9 cellular contexts compared by ENCODE assay signal in genomic region chr12:70590051-70590450, GRCh38. TPM values are rescaled to one million over a fixed set of nuclear protein-coding genes. Genes with fewer than 3 reads are reported as not detected.
A peak's percentile ranks its signal among the peaks of the same experiment; 100 is the strongest.
DNase-seq lines count a peak whose midpoint lies in the region; ATAC-seq and TF ChIP-seq lines count a peak whose summit lies in the region.
"Had no signal": no experiment of that assay in that cellular context is flagged by ENCODE, and none has a peak within 500 bp of the region (broad histone marks: within the 10 kb centered on the region; RNA-seq: fewer than 3 reads in every experiment).

No MANE protein-coding gene starts in this region.

- H3K9me3 Mint-ChIP-seq in CD4-positive, CD25-positive, alpha-beta regulatory T cell: peaks cover 0 to 4% (median 0%) of the 10 kb centered on the region in 7 donors
- no peaks in the 10 kb centered on the region for H3K9me3 Mint-ChIP-seq in natural killer cell treated with Interleukin-12 subunit alpha and Interleukin-12 subunit beta and Interleukin-15 and Interleukin-18, amount 100 ng/mL, for 72 hours
- no peaks in the 10 kb centered on the region for H3K9me3 Mint-ChIP-seq in stimulated activated naive CD8-positive, alpha-beta T cell treated with anti-CD3 and anti-CD28 coated beads, Interleukin-15, amount 100 ng/mL, for 72 hours
- H3K9me3 Mint-ChIP-seq: T-helper 1 cell treated with Interleukin-12 subunit alpha and Interleukin-12 subunit beta and Interleukin-4 antibody, amounts not matched to agents 30 μg/mL and 1 μg/mL, for 36 hours had no signal

- H3K36me3 Mint-ChIP-seq in CD4-positive, CD25-positive, alpha-beta regulatory T cell: no peaks in the 10 kb centered on the region
- H3K36me3 Mint-ChIP-seq in natural killer cell treated with Interleukin-12 subunit alpha and Interleukin-12 subunit beta and Interleukin-15 and Interleukin-18, amount 100 ng/mL, for 72 hours: no peaks in the 10 kb centered on the region

- no peak for TF ChIP-seq POLR2A in esophagus squamous epithelium (IDR thresholded peaks at IDR 0.05)

- H3K9me3 ChIP-seq in CD4-positive, CD25-positive, alpha-beta regulatory T cell (ENCODE audit: control insufficient read depth in 2 of 2, low read length in 2 of 2): no peaks in the 10 kb centered on the region
- no peaks in the 10 kb centered on the region for H3K9me3 ChIP-seq in esophagus squamous epithelium

- no peaks in the 10 kb centered on the region for H3K4me1 Mint-ChIP-seq in CD4-positive, CD25-positive, alpha-beta regulatory T cell
- peaks cover 0 to 3% of the 10 kb centered on the region in 2 donors for H3K4me1 Mint-ChIP-seq in natural killer cell treated with Interleukin-12 subunit alpha and Interleukin-12 subunit beta and Interleukin-15 and Interleukin-18, amount 100 ng/mL, for 72 hours (ENCODE audit: low read depth in 2 of 2)
- no peaks in the 10 kb centered on the region for H3K4me1 Mint-ChIP-seq in stimulated activated naive CD8-positive, alpha-beta T cell treated with anti-CD3 and anti-CD28 coated beads, Interleukin-15, amount 100 ng/mL, for 72 hours

- H3K27ac Mint-ChIP-seq in CD4-positive, CD25-positive, alpha-beta regulatory T cell: no peak overlapping the region
- H3K27ac Mint-ChIP-seq in natural killer cell treated with Interleukin-12 subunit alpha and Interleukin-12 subunit beta and Interleukin-15 and Interleukin-18, amount 100 ng/mL, for 72 hours: no peak overlapping the region
- no peak overlapping the region for H3K27ac Mint-ChIP-seq in stimulated activated naive CD8-positive, alpha-beta T cell treated with anti-CD3 and anti-CD28 coated beads, Interleukin-15, amount 100 ng/mL, for 72 hours
- H3K27ac Mint-ChIP-seq: T-helper 1 cell treated with Interleukin-12 subunit alpha and Interleukin-12 subunit beta and Interleukin-4 antibody, amounts not matched to agents 30 μg/mL and 1 μg/mL, for 36 hours had no signal

- H3K36me3 ChIP-seq in CD4-positive, CD25-positive, alpha-beta regulatory T cell (ENCODE audit: control insufficient read depth, insufficient read depth, low read length): no peaks in the 10 kb centered on the region
- H3K36me3 ChIP-seq in esophagus squamous epithelium: no peaks in the 10 kb centered on the region

- no peak overlapping the region for H3K4me3 Mint-ChIP-seq in CD4-positive, CD25-positive, alpha-beta regulatory T cell
- no peak overlapping the region for H3K4me3 Mint-ChIP-seq in natural killer cell treated with Interleukin-12 subunit alpha and Interleukin-12 subunit beta and Interleukin-15 and Interleukin-18, amount 100 ng/mL, for 72 hours
- H3K4me3 Mint-ChIP-seq in stimulated activated naive CD8-positive, alpha-beta T cell treated with anti-CD3 and anti-CD28 coated beads, Interleukin-15, amount 100 ng/mL, for 72 hours: no peak overlapping the region
- H3K4me3 Mint-ChIP-seq: T-helper 1 cell treated with Interleukin-12 subunit alpha and Interleukin-12 subunit beta and Interleukin-4 antibody, amounts not matched to agents 30 μg/mL and 1 μg/mL, for 36 hours had no signal

- 31 to 35% methylated on average over 6 of the region's 6 CpGs for WGBS in esophagus squamous epithelium, 2 donors

- no peak overlapping the region for H3K27ac ChIP-seq in CD4-positive, CD25-positive, alpha-beta regulatory T cell (ENCODE audit: insufficient read depth, low read length, poor library complexity, severe bottlenecking)
- H3K27ac ChIP-seq in esophagus squamous epithelium: no peak overlapping the region

- H3K27me3 Mint-ChIP-seq in CD4-positive, CD25-positive, alpha-beta regulatory T cell: peaks cover 5% of the 10 kb centered on the region
- H3K27me3 Mint-ChIP-seq in natural killer cell treated with Interleukin-12 subunit alpha and Interleukin-12 subunit beta and Interleukin-15 and Interleukin-18, amount 100 ng/mL, for 72 hours: peaks cover 0 to 7% of the 10 kb centered on the region in 2 donors
- peaks cover 16% of the 10 kb centered on the region for H3K27me3 Mint-ChIP-seq in stimulated activated naive CD8-positive, alpha-beta T cell treated with anti-CD3 and anti-CD28 coated beads, Interleukin-15, amount 100 ng/mL, for 72 hours

- H3K4me1 ChIP-seq in CD4-positive, CD25-positive, alpha-beta regulatory T cell (ENCODE audit: control insufficient read depth, insufficient read depth, low read length, poor library complexity, severe bottlenecking): no peaks in the 10 kb centered on the region
- H3K4me1 ChIP-seq in esophagus squamous epithelium: no peaks in the 10 kb centered on the region

- peak; percentile 45 to 79 (median 70) for TF ChIP-seq CTCF in esophagus squamous epithelium (IDR thresholded peaks at IDR 0.05)

- intact Hi-C loops in esophagus squamous epithelium (cut with DNase I): loop anchor here (5.0 kb wide), 1 partner anchor 132 kb away; no protein-coding TSS in a partner anchor

- peak; percentile 10 to 65 (median 40) for DNase-seq in CD4-positive, CD25-positive, alpha-beta regulatory T cell
- DNase-seq in GM19240 (ENCODE audit: insufficient read length, low spot score): peak; percentile 14
- peak; percentile 61 for DNase-seq in NCI-H69 (lab: John Stamatoyannopoulos, UW)
- DNase-seq in activated CD8-positive, alpha-beta memory T cell treated with anti-CD3 and anti-CD28 coated beads, Interleukin-2, amount 50 U/mL, for 48 hours: peak; percentile 76
- no peak for DNase-seq in esophagus squamous epithelium (lab: John Stamatoyannopoulos, UW)
- DNase-seq in natural killer cell treated with Interleukin-12 subunit alpha and Interleukin-12 subunit beta and Interleukin-15 and Interleukin-18, amount 100 ng/mL, for 72 hours (ENCODE audit: low spot score): peak; percentile 63
- peak; percentile 42 to 44 for DNase-seq in stimulated activated naive CD8-positive, alpha-beta T cell treated with anti-CD3 and anti-CD28 coated beads, Interleukin-15, amount 100 ng/mL, for 72 hours

- peak; percentile 42 to 43 for ATAC-seq in CD4-positive, CD25-positive, alpha-beta regulatory T cell (ENCODE audit: low read depth in 2 of 2)
- ATAC-seq in HG03457 (IDR thresholded peaks at IDR 0.05; ENCODE audit: unreplicated experiment): peak; percentile 87
- ATAC-seq in natural killer cell treated with Interleukin-12 subunit alpha and Interleukin-12 subunit beta and Interleukin-15 and Interleukin-18, amount 100 ng/mL, for 72 hours: peak; percentile 69 to 84
- peak; percentile 73 for ATAC-seq in stimulated activated naive CD8-positive, alpha-beta T cell treated with anti-CD3 and anti-CD28 coated beads, Interleukin-15, amount 100 ng/mL, for 72 hours

- peaks cover 2% of the 10 kb centered on the region for H3K27me3 ChIP-seq in CD4-positive, CD25-positive, alpha-beta regulatory T cell (ENCODE audit: control insufficient read depth, insufficient read depth, low read length)
- peaks cover 0 to 14% (median 0%) of the 10 kb centered on the region in 4 donors for H3K27me3 ChIP-seq in esophagus squamous epithelium

- no peak overlapping the region for H3K4me3 ChIP-seq in CD4-positive, CD25-positive, alpha-beta regulatory T cell (ENCODE audit: low read depth, low read length)
- no peak overlapping the region for H3K4me3 ChIP-seq in esophagus squamous epithelium

RNA-seq across cellular contexts. Expression of gene PTPRB, which starts 47.2 kb away (rescaled TPM):
- total RNA-seq in CD4-positive, CD25-positive, alpha-beta regulatory T cell: not detected
- not detected for polyA plus RNA-seq in CD4-positive, CD25-positive, alpha-beta regulatory T cell
- total RNA-seq in esophagus squamous epithelium: 10 to 100 TPM in 2 of 4 donors, 1 to 10 TPM in 2; 4.0 to 22.9 (median 7.4) TPM
- total RNA-seq in natural killer cell treated with Interleukin-12 subunit alpha and Interleukin-12 subunit beta and Interleukin-15 and Interleukin-18, amount 100 ng/mL, for 72 hours: under 1 TPM; 0.31 to 0.52 TPM
